ENCODE assay signal across 23 cellular contexts in genomic region chr9:133699546-133699945, GRCh38.
"Had no signal": no experiment of that assay in that cellular context is flagged by ENCODE, and none has a peak within 500 bp of the region (broad histone marks: within the 10 kb centered on the region; RNA-seq: fewer than 3 reads in every experiment).

No MANE protein-coding gene starts in this region.

- H3K36me3 ChIP-seq: adrenal gland, SJCRH30 had no signal

- H3K27me3 ChIP-seq: SJCRH30 had no signal

- DNase-seq: activated CD4-positive, alpha-beta T cell treated with anti-CD3 and anti-CD28 coated beads for 4 hours; activated CD8-positive, alpha-beta memory T cell treated with anti-CD3 and anti-CD28 coated beads, Interleukin-2, amount 50 U/mL, for 48 hours; activated CD8-positive, alpha-beta T cell treated with anti-CD3 and anti-CD28 coated beads, Interleukin-2, amount 10 ng/mL, durations not matched to agents 7 days and 5 days; activated gamma-delta T cell; activated naive CD4-positive, alpha-beta T cell treated with anti-CD3 and anti-CD28 coated beads, Interleukin-2, amount 10 ng/mL, durations not matched to agents 7 days and 5 days; activated naive CD8-positive, alpha-beta T cell treated with anti-CD3 and anti-CD28 coated beads, Interleukin-2, amount 10 ng/mL, durations not matched to agents 7 days and 5 days; adrenal gland; central memory CD4-positive, alpha-beta T cell; KG1; NCI-H1092; NCI-H1417; NCI-H1930; NCI-H2107; NCI-H345; NCI-H510A; NCI-H526 treated with DMSO at 0.1 percent for 48 hours; NCI-H82; Right ventricle myocardium superior; SJCRH30; SK-N-SH had no signal

- H3K4me1 ChIP-seq: adrenal gland had no signal

- H3K4me3 Mint-ChIP-seq: activated CD8-positive, alpha-beta T cell treated with anti-CD3 and anti-CD28 coated beads, Interleukin-2, amount 10 ng/mL, durations not matched to agents 7 days and 5 days; activated naive CD4-positive, alpha-beta T cell treated with anti-CD3 and anti-CD28 coated beads, Interleukin-2, amount 10 ng/mL, durations not matched to agents 7 days and 5 days; activated naive CD8-positive, alpha-beta T cell treated with anti-CD3 and anti-CD28 coated beads, Interleukin-2, amount 10 ng/mL, durations not matched to agents 7 days and 5 days had no signal

- ATAC-seq: activated CD4-positive, CD25-positive, alpha-beta regulatory T cell treated with anti-CD3 and anti-CD28 coated beads, Interleukin-2, amount 50 U/mL, for 24 hours; activated CD8-positive, alpha-beta T cell treated with anti-CD3 and anti-CD28 coated beads, Interleukin-2, amount 10 ng/mL, durations not matched to agents 7 days and 5 days; Panc1 had no signal

- H3K27ac Mint-ChIP-seq: activated CD8-positive, alpha-beta T cell treated with anti-CD3 and anti-CD28 coated beads, Interleukin-2, amount 10 ng/mL, durations not matched to agents 7 days and 5 days; activated naive CD8-positive, alpha-beta T cell treated with anti-CD3 and anti-CD28 coated beads, Interleukin-2, amount 10 ng/mL, durations not matched to agents 7 days and 5 days had no signal

- H3K9me3 ChIP-seq: adrenal gland, SJCRH30, SK-N-SH had no signal

- H3K9me3 Mint-ChIP-seq: activated naive CD4-positive, alpha-beta T cell treated with anti-CD3 and anti-CD28 coated beads, Interleukin-2, amount 10 ng/mL, durations not matched to agents 7 days and 5 days; activated naive CD8-positive, alpha-beta T cell treated with anti-CD3 and anti-CD28 coated beads, Interleukin-2, amount 10 ng/mL, durations not matched to agents 7 days and 5 days had no signal

- H3K27ac ChIP-seq: adrenal gland, RWPE1, SJCRH30 had no signal

- H3K4me3 ChIP-seq: adrenal gland, SJCRH30 had no signal
